In genomic region chr2:200486529-200486928, GRCh38 we compare ENCODE assay signal across 1 cellular context.
TF ChIP-seq lines count a peak whose summit lies in the region.

No MANE protein-coding gene starts in this region.

TF ChIP-seq in K562, 482 proteins besides CTCF, POLR2A, EP300 and RAD21:
- TF ChIP-seq, protein P1, sequence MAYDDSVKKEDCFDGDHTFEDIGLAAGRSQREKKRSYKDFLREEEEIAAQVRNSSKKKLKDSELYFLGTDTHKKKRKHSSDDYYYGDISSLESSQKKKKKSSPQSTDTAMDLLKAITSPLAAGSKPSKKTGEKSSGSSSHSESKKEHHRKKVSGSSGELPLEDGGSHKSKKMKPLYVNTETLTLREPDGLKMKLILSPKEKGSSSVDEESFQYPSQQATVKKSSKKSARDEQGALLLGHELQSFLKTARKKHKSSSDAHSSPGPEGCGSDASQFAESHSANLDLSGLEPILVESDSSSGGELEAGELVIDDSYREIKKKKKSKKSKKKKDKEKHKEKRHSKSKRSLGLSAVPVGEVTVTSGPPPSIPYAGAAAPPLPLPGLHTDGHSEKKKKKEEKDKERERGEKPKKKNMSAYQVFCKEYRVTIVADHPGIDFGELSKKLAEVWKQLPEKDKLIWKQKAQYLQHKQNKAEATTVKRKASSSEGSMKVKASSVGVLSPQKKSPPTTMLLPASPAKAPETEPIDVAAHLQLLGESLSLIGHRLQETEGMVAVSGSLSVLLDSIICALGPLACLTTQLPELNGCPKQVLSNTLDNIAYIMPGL (CRISPR knock-in tag; IDR thresholded peaks at IDR 0.05), result no peak
